Comparison of ENCODE assay signal across 9 cellular contexts in the genomic region with DNA sequence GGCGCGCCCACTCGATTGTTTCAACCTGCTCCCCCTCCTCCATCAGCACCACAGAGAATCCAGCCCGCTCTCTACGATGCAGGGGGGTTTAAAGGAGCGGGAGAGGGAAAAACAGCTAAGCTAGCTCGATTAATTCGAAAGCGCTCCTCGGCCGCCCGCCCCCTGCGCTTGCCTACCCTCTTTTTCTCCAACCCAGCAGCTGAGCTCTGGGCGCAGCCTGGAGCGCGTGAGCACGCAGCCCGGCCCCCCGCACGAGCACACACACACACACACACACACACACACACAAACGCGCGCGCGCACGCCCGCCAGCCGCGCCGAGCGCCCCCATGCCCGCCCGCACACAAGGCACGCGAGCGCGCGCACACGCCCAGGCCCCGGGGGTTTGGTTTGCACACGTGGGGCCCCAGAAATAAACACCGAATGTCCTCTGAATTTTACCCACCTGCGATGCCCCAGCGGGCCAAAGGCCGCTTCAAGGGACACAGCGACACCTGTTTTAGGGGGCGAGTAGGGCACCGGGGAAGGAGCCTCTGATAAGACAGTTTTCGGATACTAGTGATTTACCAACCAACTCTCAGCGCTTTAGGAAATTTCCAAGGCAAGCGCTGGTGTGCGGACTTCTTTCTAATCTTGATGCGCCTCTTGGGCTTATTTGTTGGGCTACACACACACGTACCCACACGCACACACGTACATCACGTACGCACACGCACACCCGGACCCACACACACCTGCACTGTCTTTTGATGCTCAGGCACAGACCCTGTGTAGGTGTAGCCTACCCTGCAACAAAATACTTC.
A peak's percentile ranks its signal among the peaks of the same experiment; 100 is the strongest.
DNase-seq lines count a peak whose midpoint lies in the region; TF ChIP-seq lines count a peak whose summit lies in the region.
"Had no signal": no experiment of that assay in that cellular context is flagged by ENCODE, and none has a peak within 500 bp of the region (broad histone marks: within the 10 kb centered on the region; RNA-seq: fewer than 3 reads in every experiment).

No MANE protein-coding gene starts in this region.

- peak overlapping the region; percentile 88 for H3K4me3 Mint-ChIP-seq in T-helper 1 cell treated with Interleukin-12 subunit alpha and Interleukin-12 subunit beta and Interleukin-4 antibody, amounts not matched to agents 30 μg/mL and 1 μg/mL, for 36 hours

- no peaks in the 10 kb centered on the region for H3K36me3 ChIP-seq in parathyroid adenoma (ENCODE audit: control insufficient read depth, insufficient read depth, low read length)

- peak overlapping the region; percentile 97 for H3K9ac ChIP-seq in parathyroid adenoma

- no peak for TF ChIP-seq CTCF in foreskin fibroblast (IDR thresholded peaks at IDR 0.05; ENCODE audit: low read depth, low read length)
- TF ChIP-seq CTCF in parathyroid adenoma (IDR thresholded peaks at IDR 0.05) = peak; percentile 60

- peak overlapping the region; percentile 78 for H3K4me2 ChIP-seq in parathyroid adenoma (ENCODE audit: low read length)

- peak overlapping the region; percentile 98 for H3K27ac ChIP-seq in parathyroid adenoma

- no peaks in the 10 kb centered on the region for H3K4me1 ChIP-seq in parathyroid adenoma

- peaks cover 3% of the 10 kb centered on the region for H3K79me2 ChIP-seq in parathyroid adenoma

- H3K27me3 Mint-ChIP-seq in T-helper 1 cell treated with Interleukin-12 subunit alpha and Interleukin-12 subunit beta and Interleukin-4 antibody, amounts not matched to agents 30 μg/mL and 1 μg/mL, for 36 hours (ENCODE audit: low read depth) = peaks cover 72% of the 10 kb centered on the region

- peaks cover 20% of the 10 kb centered on the region for H3K27me3 ChIP-seq in parathyroid adenoma (ENCODE audit: control insufficient read depth, insufficient read depth, low read length)

- peak overlapping the region; percentile 75 for H3K27ac Mint-ChIP-seq in T-helper 1 cell treated with Interleukin-12 subunit alpha and Interleukin-12 subunit beta and Interleukin-4 antibody, amounts not matched to agents 30 μg/mL and 1 μg/mL, for 36 hours

- H2AFZ ChIP-seq in parathyroid adenoma = peak overlapping the region; percentile 95

- H3K9me3 ChIP-seq in parathyroid adenoma (ENCODE audit: control insufficient read depth, low read length) = no peaks in the 10 kb centered on the region
- H3K9me3 ChIP-seq: body of pancreas had no signal

- H3K36me3 Mint-ChIP-seq in T-helper 1 cell treated with Interleukin-12 subunit alpha and Interleukin-12 subunit beta and Interleukin-4 antibody, amounts not matched to agents 30 μg/mL and 1 μg/mL, for 36 hours (ENCODE audit: low read depth) = peaks cover 15% of the 10 kb centered on the region

- H3K4me3 ChIP-seq in foreskin fibroblast (ENCODE audit: low read depth in 1 of 2, low read length in 2 of 2) = peak overlapping the region; percentile 34
- peak overlapping the region; percentile 45 for H3K4me3 ChIP-seq in parathyroid adenoma (ENCODE audit: low read depth, low read length)

- H3K4me1 Mint-ChIP-seq in T-helper 1 cell treated with Interleukin-12 subunit alpha and Interleukin-12 subunit beta and Interleukin-4 antibody, amounts not matched to agents 30 μg/mL and 1 μg/mL, for 36 hours (ENCODE audit: low read depth) = peaks cover 31% of the 10 kb centered on the region

- no peaks in the 10 kb centered on the region for H3K9me3 Mint-ChIP-seq in T-helper 1 cell treated with Interleukin-12 subunit alpha and Interleukin-12 subunit beta and Interleukin-4 antibody, amounts not matched to agents 30 μg/mL and 1 μg/mL, for 36 hours

- peak; percentile 58 for DNase-seq in activated CD4-positive, alpha-beta T cell treated with anti-CD3 and anti-CD28 coated beads for 48 hours
- DNase-seq in activated CD4-positive, alpha-beta T cell treated with anti-CD3 and anti-CD28 coated beads, Interleukin-2, amount 50 U/mL, for 1 hour = no peak
- DNase-seq in Kasumi-1 (lab: John Stamatoyannopoulos, UW) = peak; percentile 55 to 62
- no peak for DNase-seq in foreskin fibroblast
- no peak for DNase-seq in NCI-H2196 treated with DMSO at 0.1 percent for 48 hours (lab: John Stamatoyannopoulos, UW; ENCODE audit: unreplicated experiment)
- no peak for DNase-seq in midbrain (lab: John Stamatoyannopoulos, UW)

Comparison
In these comparisons a context has a peak if more than half of its experiments do, and no peak if none do; other contexts are left out.
1. DNase-seq: peak in activated CD4-positive, alpha-beta T cell treated with anti-CD3 and anti-CD28 coated beads for 48 hours (single experiment) and Kasumi-1 (2 of 2); none in activated CD4-positive, alpha-beta T cell treated with anti-CD3 and anti-CD28 coated beads, Interleukin-2, amount 50 U/mL, for 1 hour (single experiment), foreskin fibroblast (0 of 2), NCI-H2196 treated with DMSO at 0.1 percent for 48 hours (single experiment) and midbrain (single experiment).